ENCODE assay signal across 11 cellular contexts in the genomic region with DNA sequence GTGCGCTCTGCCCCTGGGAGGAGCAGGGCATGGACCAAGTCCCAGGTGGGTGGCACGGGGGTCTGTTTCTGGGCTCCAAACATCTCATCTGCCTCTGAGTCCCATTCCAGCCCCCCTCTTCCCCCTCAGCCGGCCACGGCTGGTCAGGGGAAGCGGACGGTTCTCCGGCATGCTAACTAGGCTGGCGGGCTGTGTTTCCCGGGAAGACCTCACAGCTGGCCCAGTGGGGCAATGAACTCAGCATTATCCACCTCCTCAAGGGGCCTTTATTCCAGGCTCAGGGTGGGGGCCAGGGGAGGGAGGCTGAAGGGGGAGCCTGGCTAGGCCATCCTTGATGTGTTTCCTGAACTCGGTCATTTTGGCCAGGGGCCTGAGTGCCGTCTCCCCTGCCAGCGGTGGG. TPM values are rescaled to one million over a fixed set of nuclear protein-coding genes. Genes with fewer than 3 reads are reported as not detected.
A peak's percentile ranks its signal among the peaks of the same experiment; 100 is the strongest.
DNase-seq lines count a peak whose midpoint lies in the region; ATAC-seq lines count a peak whose summit lies in the region.
"Had no signal": no experiment of that assay in that cellular context is flagged by ENCODE, and none has a peak within 500 bp of the region (broad histone marks: within the 10 kb centered on the region; RNA-seq: fewer than 3 reads in every experiment).

No MANE protein-coding gene starts in this region.

- H3K27ac ChIP-seq in temporal lobe (ENCODE audit: low read depth, low read length): peak overlapping the region; percentile 61

- H3K36me3 ChIP-seq in NT2/D1 (ENCODE audit: insufficient read depth, insufficient read length, low read length): peaks cover 40% of the 10 kb centered on the region

- peaks cover 32% of the 10 kb centered on the region for H3K4me1 ChIP-seq in NT2/D1 (ENCODE audit: insufficient read depth, insufficient read length)

- no peak for DNase-seq in NT2/D1 (ENCODE audit: low read depth, low spot score)
- peak; percentile 90 for DNase-seq in fibroblast of gingiva (ENCODE audit: low read depth)
- DNase-seq in midbrain (lab: John Stamatoyannopoulos, UW): peak; percentile 77
- no peak for DNase-seq in RPMI8226
- DNase-seq: stimulated activated CD4-positive, alpha-beta T cell treated with anti-CD3 and anti-CD28 coated beads, Interleukin-2, amount 100 ng/mL, for 24 hours had no signal

- no peaks in the 10 kb centered on the region for H3K27me3 ChIP-seq in NT2/D1 (ENCODE audit: insufficient read depth, insufficient read length)

- no peak overlapping the region for H3K4me3 ChIP-seq in NT2/D1 (ENCODE audit: insufficient read length, low read depth)

- peak overlapping the region; percentile 42 for H3K9ac ChIP-seq in NT2/D1 (ENCODE audit: insufficient read length, low read depth)

- H3K9me3 ChIP-seq in NT2/D1 (ENCODE audit: insufficient read depth, low read length): no peaks in the 10 kb centered on the region

- ATAC-seq in HG02938 (IDR thresholded peaks at IDR 0.05; ENCODE audit: unreplicated experiment): no peak
- ATAC-seq in HG03469 (IDR thresholded peaks at IDR 0.05; ENCODE audit: unreplicated experiment): no peak
- ATAC-seq in GM21515 (IDR thresholded peaks at IDR 0.05; ENCODE audit: unreplicated experiment): no peak

RNA-seq across cellular contexts. Expression of a gene that starts 7.7 kb away (rescaled TPM):
- total RNA-seq in temporal lobe: 116 TPM

RNA-seq across cellular contexts. Expression of a gene that starts 11.5 kb away (rescaled TPM):
- total RNA-seq in temporal lobe: not detected
- total RNA-seq: glomerular endothelial cell, OCI-LY7 had no signal

RNA-seq across cellular contexts. Expression of a gene that starts 24.8 kb away (rescaled TPM):
- 4.9 TPM for total RNA-seq in temporal lobe

RNA-seq across cellular contexts. Expression of a gene that starts 47.0 kb away (rescaled TPM):
- total RNA-seq in temporal lobe: 16.0 TPM

RNA-seq across cellular contexts. Expression of a gene that starts 57.3 kb away (rescaled TPM):
- total RNA-seq in temporal lobe: 6.1 TPM

Comparison
In these comparisons a context has a peak if more than half of its experiments do, and no peak if none do; other contexts are left out.
1. DNase-seq: peak in fibroblast of gingiva (single experiment) and midbrain (single experiment); none in NT2/D1 (single experiment) and RPMI8226 (single experiment).